Comparison of ENCODE assay signal across 19 cellular contexts in the genomic region with DNA sequence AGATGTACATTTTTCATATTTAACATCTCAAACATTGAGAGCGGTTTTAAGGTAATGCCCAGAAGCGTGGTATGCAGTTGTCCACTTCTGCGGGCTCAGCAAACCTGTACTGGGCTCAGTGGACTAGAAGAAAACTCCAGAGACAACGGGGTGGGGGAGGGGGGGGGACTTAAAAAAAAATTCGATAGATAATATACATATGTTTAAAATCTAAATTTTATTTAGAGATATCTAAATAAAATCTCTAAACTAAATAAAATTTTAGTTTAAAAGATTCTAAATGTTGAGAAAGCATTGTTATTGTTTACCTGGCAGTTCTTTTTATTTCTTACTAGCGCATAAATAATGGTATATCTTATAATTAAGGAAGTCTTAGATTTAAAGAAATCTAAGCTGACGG. TPM values are rescaled to one million over a fixed set of nuclear protein-coding genes. Genes with fewer than 3 reads are reported as not detected.
DNase-seq lines count a peak whose midpoint lies in the region; ATAC-seq and TF ChIP-seq lines count a peak whose summit lies in the region.
"Had no signal": no experiment of that assay in that cellular context is flagged by ENCODE, and none has a peak within 500 bp of the region (broad histone marks: within the 10 kb centered on the region; RNA-seq: fewer than 3 reads in every experiment).

No MANE protein-coding gene starts in this region.

- TF ChIP-seq POLR2A in stomach (IDR thresholded peaks at IDR 0.05), result no peak

- POLR2A ChIA-PET in activated CD8-positive, alpha-beta T cell treated with anti-CD3 and anti-CD28 coated beads for 36 hours (lab: Charles Lee), result interaction anchor here (1.1 to 1.7 kb wide), 6 partner anchors 10 to 42 kb away, joined by 3 to 8 read pairs (median 4); no protein-coding TSS in a partner anchor
- POLR2A ChIA-PET in naive thymus-derived CD8-positive, alpha-beta T cell (lab: Charles Lee), result no interaction called here

- peak overlapping the region; percentile 89 for H3K4me3 Mint-ChIP-seq in T-helper 1 cell treated with Interleukin-12 subunit alpha and Interleukin-12 subunit beta and Interleukin-4 antibody, amounts not matched to agents 30 μg/mL and 1 μg/mL, for 36 hours
- H3K4me3 Mint-ChIP-seq in activated CD8-positive, alpha-beta T cell treated with anti-CD3 and anti-CD28 coated beads for 36 hours, result peak overlapping the region; percentile 84
- peak overlapping the region in 6 of 10 donors; percentile 41 to 84 (median 68) for H3K4me3 Mint-ChIP-seq in naive thymus-derived CD8-positive, alpha-beta T cell

- no peaks in the 10 kb centered on the region for H4K20me1 ChIP-seq in BLaER1 treated with 17β-estradiol and CSF1 and Interleukin-3, amounts not matched to agents 10 nM and 100 nM

- H3K9ac ChIP-seq in BLaER1 treated with 17β-estradiol and CSF1 and Interleukin-3, amounts not matched to agents 10 nM and 100 nM, result peak overlapping the region in 9 of 11 experiments; percentile 78 to 94 (median 85); a peak in 16 of 22 replicates

- no peak for ATAC-seq in activated CD8-positive, alpha-beta T cell treated with anti-CD3 and anti-CD28 coated beads for 36 hours
- no peak for ATAC-seq in naive thymus-derived CD8-positive, alpha-beta T cell

- H3K9me3 ChIP-seq in BLaER1 treated with 17β-estradiol and CSF1 and Interleukin-3, amounts not matched to agents 10 nM and 100 nM (replicated peaks in 1 of 11), result no peaks in the 10 kb centered on the region
- no peaks in the 10 kb centered on the region for H3K9me3 ChIP-seq in stomach
- H3K9me3 ChIP-seq: body of pancreas had no signal

- TF ChIP-seq CTCF in activated CD8-positive, alpha-beta T cell treated with anti-CD3 and anti-CD28 coated beads for 36 hours (IDR thresholded peaks at IDR 0.05), result no peak
- no peak for TF ChIP-seq CTCF in stomach (IDR thresholded peaks at IDR 0.05)

- peaks cover 65% of the 10 kb centered on the region for H3K4me1 Mint-ChIP-seq in T-helper 1 cell treated with Interleukin-12 subunit alpha and Interleukin-12 subunit beta and Interleukin-4 antibody, amounts not matched to agents 30 μg/mL and 1 μg/mL, for 36 hours (ENCODE audit: low read depth)
- H3K4me1 Mint-ChIP-seq in activated CD8-positive, alpha-beta T cell treated with anti-CD3 and anti-CD28 coated beads for 36 hours (ENCODE audit: low read depth), result peaks cover 41% of the 10 kb centered on the region
- peaks cover 3 to 19% (median 10%) of the 10 kb centered on the region in 4 donors for H3K4me1 Mint-ChIP-seq in naive thymus-derived CD8-positive, alpha-beta T cell

- no peaks in the 10 kb centered on the region for H3K9me3 Mint-ChIP-seq in T-helper 1 cell treated with Interleukin-12 subunit alpha and Interleukin-12 subunit beta and Interleukin-4 antibody, amounts not matched to agents 30 μg/mL and 1 μg/mL, for 36 hours
- no peaks in the 10 kb centered on the region for H3K9me3 Mint-ChIP-seq in activated CD8-positive, alpha-beta T cell treated with anti-CD3 and anti-CD28 coated beads for 36 hours
- H3K9me3 Mint-ChIP-seq in naive thymus-derived CD8-positive, alpha-beta T cell, result no peaks in the 10 kb centered on the region
- H3K9me3 Mint-ChIP-seq: T-cell had no signal

- peak overlapping the region in 7 of 11 experiments; percentile 82 to 91 (median 87); a peak in 10 of 22 replicates for H3K27ac ChIP-seq in BLaER1 treated with 17β-estradiol and CSF1 and Interleukin-3, amounts not matched to agents 10 nM and 100 nM
- H3K27ac ChIP-seq in stomach, result no peak overlapping the region

- TF ChIP-seq EP300 in stomach (IDR thresholded peaks at IDR 0.05), result no peak

- H3K27me3 Mint-ChIP-seq in T-helper 1 cell treated with Interleukin-12 subunit alpha and Interleukin-12 subunit beta and Interleukin-4 antibody, amounts not matched to agents 30 μg/mL and 1 μg/mL, for 36 hours (ENCODE audit: low read depth), result no peaks in the 10 kb centered on the region
- H3K27me3 Mint-ChIP-seq in activated CD8-positive, alpha-beta T cell treated with anti-CD3 and anti-CD28 coated beads for 36 hours, result peaks cover 11% of the 10 kb centered on the region
- H3K27me3 Mint-ChIP-seq in naive thymus-derived CD8-positive, alpha-beta T cell, result peaks cover 14 to 30% (median 19%) of the 10 kb centered on the region in 5 donors

- DNase-seq in T-helper 1 cell (no peak), stomach (no peak), NCI-H226 (no peak), NCI-H1694 treated with DMSO at 0.1 percent for 48 hours (lab: John Stamatoyannopoulos, UW) (no peak)
- no peak for DNase-seq in activated CD8-positive, alpha-beta T cell treated with anti-CD3 and anti-CD28 coated beads for 36 hours
- no peak for DNase-seq in naive thymus-derived CD8-positive, alpha-beta T cell
- DNase-seq: 8988T; AML-193; Calu3; effector CD8-positive, alpha-beta T cell; kidney; mammary epithelial cell; MV-4-11; NCI-H1930; NCI-H2227 treated with DMSO at 0.1 percent for 48 hours had no signal

- H3K4me2 ChIP-seq in BLaER1 treated with 17β-estradiol and CSF1 and Interleukin-3, amounts not matched to agents 10 nM and 100 nM, result peak overlapping the region; percentile 78 to 96 (median 92)

- peaks cover 26 to 54% (median 32%) of the 10 kb centered on the region in 10 experiments for H3K4me1 ChIP-seq in BLaER1 treated with 17β-estradiol and CSF1 and Interleukin-3, amounts not matched to agents 10 nM and 100 nM
- peaks cover 11 to 15% (median 13%) of the 10 kb centered on the region in 4 donors for H3K4me1 ChIP-seq in stomach

- H3K27me3 ChIP-seq in BLaER1 treated with 17β-estradiol and CSF1 and Interleukin-3, amounts not matched to agents 10 nM and 100 nM, result peaks cover 0 to 5% (median 0%) of the 10 kb centered on the region in 11 experiments; a peak in 2 of 22 replicates
- peaks cover 0 to 20% (median 17%) of the 10 kb centered on the region in 3 donors for H3K27me3 ChIP-seq in stomach
- H3K27me3 ChIP-seq: body of pancreas had no signal

- H3K36me3 Mint-ChIP-seq in T-helper 1 cell treated with Interleukin-12 subunit alpha and Interleukin-12 subunit beta and Interleukin-4 antibody, amounts not matched to agents 30 μg/mL and 1 μg/mL, for 36 hours (ENCODE audit: low read depth), result peaks cover 33% of the 10 kb centered on the region
- peaks cover 22% of the 10 kb centered on the region for H3K36me3 Mint-ChIP-seq in activated CD8-positive, alpha-beta T cell treated with anti-CD3 and anti-CD28 coated beads for 36 hours (ENCODE audit: low read depth)
- H3K36me3 Mint-ChIP-seq in naive thymus-derived CD8-positive, alpha-beta T cell, result peaks cover 0 to 2% (median 0%) of the 10 kb centered on the region in 3 donors
- H3K36me3 Mint-ChIP-seq: T-cell had no signal

- intact Hi-C loops in activated CD8-positive, alpha-beta T cell treated with anti-CD3 and anti-CD28 coated beads for 36 hours (cut with micrococcal nuclease), result no loop called here
- intact Hi-C loops in stomach (cut with DNase I; ENCODE audit: low total_unique reads), result no loop called here

- peak overlapping the region; percentile 99 for H3K27ac Mint-ChIP-seq in T-helper 1 cell treated with Interleukin-12 subunit alpha and Interleukin-12 subunit beta and Interleukin-4 antibody, amounts not matched to agents 30 μg/mL and 1 μg/mL, for 36 hours
- peak overlapping the region; percentile 93 for H3K27ac Mint-ChIP-seq in activated CD8-positive, alpha-beta T cell treated with anti-CD3 and anti-CD28 coated beads for 36 hours
- H3K27ac Mint-ChIP-seq in naive thymus-derived CD8-positive, alpha-beta T cell, result no peak overlapping the region

- peak overlapping the region in 8 of 10 experiments; percentile 60 to 81 (median 73); a peak in 11 of 20 replicates for H3K4me3 ChIP-seq in BLaER1 treated with 17β-estradiol and CSF1 and Interleukin-3, amounts not matched to agents 10 nM and 100 nM
- no peak overlapping the region for H3K4me3 ChIP-seq in stomach

- CTCF ChIA-PET in activated CD8-positive, alpha-beta T cell treated with anti-CD3 and anti-CD28 coated beads for 36 hours (lab: Charles Lee), result interaction anchor here (0.8 kb wide), 1 partner anchor 31 kb away, joined by 3 read pairs; no protein-coding TSS in a partner anchor

- H3K36me3 ChIP-seq in BLaER1 treated with 17β-estradiol and CSF1 and Interleukin-3, amounts not matched to agents 10 nM and 100 nM, result no peaks in the 10 kb centered on the region; a peak in 1 of 22 replicates
- H3K36me3 ChIP-seq in stomach, result no peaks in the 10 kb centered on the region

- 88 to 91% (median 89%) methylated on average over 7 of the region's 7 CpGs for WGBS in stomach, 5 donors

RNA-seq across cellular contexts. Expression of a gene that starts 1.1 kb away (rescaled TPM):
- total RNA-seq in activated CD8-positive, alpha-beta T cell treated with anti-CD3 and anti-CD28 coated beads for 36 hours, result 10 to 100 TPM; 29.1 to 29.7 TPM
- not detected for total RNA-seq in naive thymus-derived CD8-positive, alpha-beta T cell
- polyA plus RNA-seq in naive thymus-derived CD8-positive, alpha-beta T cell, result under 1 TPM; 0.11 to 0.52 (median 0.11) TPM
- 1 to 10 TPM in 1 of 5 donors, under 1 TPM in 2, not detected in 2; 0.29 to 1.2 (median 0.92) TPM for total RNA-seq in stomach
- under 1 TPM in 2 of 3 donors, not detected in 1; 0.06 to 0.18 TPM for polyA plus RNA-seq in stomach
- total RNA-seq: Calu3 had no signal

Comparison
In these comparisons a context has a peak if more than half of its experiments do, and no peak if none do; other contexts are left out.
1. H3K27ac Mint-ChIP-seq: peak in T-helper 1 cell treated with Interleukin-12 subunit alpha and Interleukin-12 subunit beta and Interleukin-4 antibody, amounts not matched to agents 30 μg/mL and 1 μg/mL, for 36 hours (single experiment) and activated CD8-positive, alpha-beta T cell treated with anti-CD3 and anti-CD28 coated beads for 36 hours (single experiment); none in naive thymus-derived CD8-positive, alpha-beta T cell (0 of 10).
2. H3K27ac ChIP-seq: peak in BLaER1 treated with 17β-estradiol and CSF1 and Interleukin-3, amounts not matched to agents 10 nM and 100 nM (7 of 11); none in stomach (0 of 5).
3. H3K4me3 ChIP-seq: peak in BLaER1 treated with 17β-estradiol and CSF1 and Interleukin-3, amounts not matched to agents 10 nM and 100 nM (8 of 10); none in stomach (0 of 4).
4. RNA of a gene that starts 1.1 kb away (total RNA-seq): 29.1 to 29.7 TPM in activated CD8-positive, alpha-beta T cell treated with anti-CD3 and anti-CD28 coated beads for 36 hours; 0.29 to 1.2 TPM in stomach and not detected in naive thymus-derived CD8-positive, alpha-beta T cell; every median in the first group is over 10 times any median in the second.
5. Peak in every context shown above with its lines, with median percentiles within 50 percentile points of each other: H3K4me3 Mint-ChIP-seq.